ENCODE assay signal across 13 cellular contexts in genomic region chr9:137456061-137456863, GRCh38. TPM values are rescaled to one million over a fixed set of nuclear protein-coding genes. Genes with fewer than 3 reads are reported as not detected.
DNase-seq lines count a peak whose midpoint lies in the region; TF ChIP-seq lines count a peak whose summit lies in the region.
"Had no signal": no experiment of that assay in that cellular context is flagged by ENCODE, and none has a peak within 500 bp of the region (broad histone marks: within the 10 kb centered on the region; RNA-seq: fewer than 3 reads in every experiment).

No MANE protein-coding gene starts in this region.

- H3K27ac Mint-ChIP-seq in dendritic cell treated with granulocyte-macrophage colony-stimulating factor and Interleukin-4, amounts not matched to agents 40 ng/mL and 50 ng/mL, for 4 days: peak overlapping the region; percentile 45
- H3K27ac Mint-ChIP-seq in endodermal cell: no peak overlapping the region
- H3K27ac Mint-ChIP-seq: WTC11 had no signal

- no peak overlapping the region for H2AK5ac ChIP-seq in neuronal stem cell (ENCODE audit: low read depth, low read length)

- H3K36me3 ChIP-seq in HEK293 (ENCODE audit: control insufficient read depth in 2 of 2, insufficient read depth in 1 of 2, low read length in 2 of 2) (peaks cover 0 to 54% of the 10 kb centered on the region in 2 experiments; a peak in 1 of 3 replicates), neuronal stem cell (replicated peaks in 1 of 2; ENCODE audit: control insufficient read depth in 2 of 2, insufficient read depth in 2 of 2, low read length in 2 of 2) (peaks cover 26 to 53% of the 10 kb centered on the region in 2 donors), endodermal cell (ENCODE audit: control insufficient read depth, insufficient read depth, low read length) (peaks cover 19% of the 10 kb centered on the region), BE2C (peaks cover 50% of the 10 kb centered on the region)
- peaks cover 11% of the 10 kb centered on the region for H3K36me3 ChIP-seq in effector memory CD4-positive, alpha-beta T cell (ENCODE audit: control insufficient read depth, insufficient read depth, low read length)
- H3K36me3 ChIP-seq: colonic mucosa had no signal

- H2BK5ac ChIP-seq in neuronal stem cell (ENCODE audit: low read length): peak overlapping the region; percentile 75

- H3K23ac ChIP-seq in neuronal stem cell (ENCODE audit: low read depth, low read length, poor library complexity): peak overlapping the region; percentile 73

- intact Hi-C loops in dendritic cell treated with granulocyte-macrophage colony-stimulating factor and Interleukin-4, amounts not matched to agents 40 ng/mL and 50 ng/mL, for 4 days (cut with micrococcal nuclease): no loop called here

- no peak overlapping the region for H4K91ac ChIP-seq in neuronal stem cell (ENCODE audit: low read depth, low read length, poor library complexity)

- H4K8ac ChIP-seq in neuronal stem cell (ENCODE audit: low read depth, low read length): no peak overlapping the region

- POLR2A ChIA-PET in HEK293 (lab: Yijun Ruan, JAX): interaction anchor here (1.2 kb wide), 1 partner anchor 215 kb away, joined by 4 read pairs; the partner anchor contains the start of gene TUBB4B

- no peak overlapping the region for H3K4ac ChIP-seq in neuronal stem cell (ENCODE audit: low read length)

- H3K4me1 ChIP-seq in HEK293 (ENCODE audit: control insufficient read depth, insufficient read depth, low read length) (peaks cover 6% of the 10 kb centered on the region), neuronal stem cell (ENCODE audit: control insufficient read depth in 2 of 2, insufficient read depth in 1 of 2, low read depth in 1 of 2, low read length in 2 of 2) (peaks cover 11 to 26% of the 10 kb centered on the region in 2 donors), endodermal cell (ENCODE audit: control insufficient read depth, insufficient read depth, low read length) (peaks cover 4% of the 10 kb centered on the region), BE2C (peaks cover 37% of the 10 kb centered on the region)
- peaks cover 60% of the 10 kb centered on the region for H3K4me1 ChIP-seq in effector memory CD4-positive, alpha-beta T cell (ENCODE audit: control insufficient read depth, insufficient read depth, low read length, poor library complexity, severe bottlenecking)

- peaks cover 2% of the 10 kb centered on the region for H3K27me3 Mint-ChIP-seq in dendritic cell treated with granulocyte-macrophage colony-stimulating factor and Interleukin-4, amounts not matched to agents 40 ng/mL and 50 ng/mL, for 4 days
- H3K27me3 Mint-ChIP-seq in endodermal cell (ENCODE audit: insufficient read depth): peaks cover 12% of the 10 kb centered on the region
- H3K27me3 Mint-ChIP-seq: stimulated activated naive CD8-positive, alpha-beta T cell treated with anti-CD3 and anti-CD28 coated beads, Interleukin-15, amount 100 ng/mL, for 72 hours had no signal

- H3K36me3 Mint-ChIP-seq in dendritic cell treated with granulocyte-macrophage colony-stimulating factor and Interleukin-4, amounts not matched to agents 40 ng/mL and 50 ng/mL, for 4 days (ENCODE audit: low read depth): peaks cover 55% of the 10 kb centered on the region
- H3K36me3 Mint-ChIP-seq in endodermal cell (ENCODE audit: low read depth): peaks cover 14% of the 10 kb centered on the region

- no peak overlapping the region for H3K14ac ChIP-seq in neuronal stem cell (ENCODE audit: low read length)

- CTCF ChIA-PET in HEK293 (lab: Yijun Ruan, JAX): interaction anchor here (0.6 to 1.8 kb wide), 5 partner anchors 11 to 508 kb away, joined by 3 to 14 read pairs (median 4); partner anchors contain the start of gene EXD3

- no peak overlapping the region for H3K18ac ChIP-seq in neuronal stem cell (ENCODE audit: low read length)

- no peak for TF ChIP-seq CTCF in HEK293 (tag by site-specific recombination; IDR thresholded peaks at IDR 0.05)
- TF ChIP-seq CTCF in endodermal cell (conservative IDR thresholded peaks at IDR 0.05): no peak
- TF ChIP-seq CTCF in BE2C (IDR thresholded peaks at IDR 0.05; ENCODE audit: low read depth, low read length): no peak

- no peak overlapping the region for H2BK15ac ChIP-seq in neuronal stem cell (ENCODE audit: low read length)

- H2BK120ac ChIP-seq in neuronal stem cell (ENCODE audit: low read depth, low read length): no peak overlapping the region

- DNase-seq in Ammon's horn (ENCODE audit: low spot score) (peak; percentile 5), neuronal stem cell (ENCODE audit: low spot score) (no peak), endodermal cell (no peak), BE2C (no peak), NCI-H748 (lab: John Stamatoyannopoulos, UW; ENCODE audit: unreplicated experiment) (no peak)
- no peak for DNase-seq in effector memory CD4-positive, alpha-beta T cell
- DNase-seq: colonic mucosa, OCI-M1 had no signal

- H3K27me3 ChIP-seq in neuronal stem cell (ENCODE audit: control insufficient read depth in 3 of 3, insufficient read depth in 3 of 3, low read depth in 1 of 3, low read length in 3 of 3) (no peaks in the 10 kb centered on the region), endodermal cell (ENCODE audit: control insufficient read depth, insufficient read depth, low read length, poor library complexity, severe bottlenecking) (no peaks in the 10 kb centered on the region), BE2C (no peaks in the 10 kb centered on the region)
- H3K27me3 ChIP-seq in effector memory CD4-positive, alpha-beta T cell (replicated peaks; ENCODE audit: control insufficient read depth, insufficient read depth, low read length, poor library complexity, severe bottlenecking): no peaks in the 10 kb centered on the region
- H3K27me3 ChIP-seq: colonic mucosa, right atrium auricular region had no signal

- no peak overlapping the region for H3K9ac ChIP-seq in neuronal stem cell (ENCODE audit: low read depth, low read length, poor library complexity)
- no peak overlapping the region for H3K9ac ChIP-seq in endodermal cell (ENCODE audit: extremely low read depth, low read length, poor library complexity, severe bottlenecking)

- H3K9me3 ChIP-seq in HEK293 (ENCODE audit: control insufficient read depth, insufficient read depth, low read depth, low read length) (no peaks in the 10 kb centered on the region), neuronal stem cell (replicated peaks in 1 of 2; ENCODE audit: control insufficient read depth in 2 of 2, insufficient read depth in 1 of 2, low read depth in 1 of 2, low read length in 2 of 2) (no peaks in the 10 kb centered on the region), endodermal cell (ENCODE audit: control insufficient read depth, low read length) (no peaks in the 10 kb centered on the region), BE2C (no peaks in the 10 kb centered on the region)
- no peaks in the 10 kb centered on the region for H3K9me3 ChIP-seq in effector memory CD4-positive, alpha-beta T cell (ENCODE audit: control insufficient read depth, low read length)
- H3K9me3 ChIP-seq: colonic mucosa, right atrium auricular region had no signal

- no peak overlapping the region for H2BK12ac ChIP-seq in neuronal stem cell (ENCODE audit: low read length)

- H3K27ac ChIP-seq in HEK293 (ENCODE audit: extremely low read depth, low read depth, low read length) (peak overlapping the region; percentile 2; the same call in 1 of the 2 replicates), neuronal stem cell (replicated peaks; ENCODE audit: low read length) (no peak overlapping the region), endodermal cell (ENCODE audit: low read depth, low read length) (no peak overlapping the region)
- H3K27ac ChIP-seq in effector memory CD4-positive, alpha-beta T cell (ENCODE audit: insufficient read depth, low read length, poor library complexity, severe bottlenecking): no peak overlapping the region
- H3K27ac ChIP-seq: colonic mucosa, right atrium auricular region had no signal

- H3K4me3 Mint-ChIP-seq in dendritic cell treated with granulocyte-macrophage colony-stimulating factor and Interleukin-4, amounts not matched to agents 40 ng/mL and 50 ng/mL, for 4 days: no peak overlapping the region
- H3K4me3 Mint-ChIP-seq in endodermal cell: no peak overlapping the region
- H3K4me3 Mint-ChIP-seq: WTC11 had no signal

- no peak overlapping the region for H2AFZ ChIP-seq in neuronal stem cell (ENCODE audit: low read length)

- H3K4me3 ChIP-seq in HEK293 (ENCODE audit: low read depth, low read length) (no peak overlapping the region), neuronal stem cell (ENCODE audit: low read length in 2 of 2) (no peak overlapping the region), endodermal cell (ENCODE audit: low read length) (no peak overlapping the region), BE2C (ENCODE audit: low read depth, low read length) (no peak overlapping the region)
- H3K4me3 ChIP-seq in effector memory CD4-positive, alpha-beta T cell (ENCODE audit: insufficient read depth, low read depth, low read length, poor library complexity, severe bottlenecking): no peak overlapping the region
- H3K4me3 ChIP-seq: colonic mucosa, right atrium auricular region had no signal

- H3K79me1 ChIP-seq in neuronal stem cell (ENCODE audit: low read depth, low read length): peaks cover 28% of the 10 kb centered on the region

- WGBS in neuronal stem cell (ENCODE audit: extremely low coverage in 2 of 2, insufficient read length in 2 of 2, insufficient replicate concordance in 1 of 2), 2 donors: no CpG with 5 or more reads among the region's 12 CpGs
- 91 to 96% methylated on average over 12 of the region's 12 CpGs for WGBS in endodermal cell (ENCODE audit: insufficient coverage in 1 of 2, insufficient read length in 1 of 2), 2 experiments

- H3K4me2 ChIP-seq in neuronal stem cell (ENCODE audit: insufficient read depth, low read length, poor library complexity, severe bottlenecking): no peak overlapping the region

- H3K9me3 Mint-ChIP-seq in dendritic cell treated with granulocyte-macrophage colony-stimulating factor and Interleukin-4, amounts not matched to agents 40 ng/mL and 50 ng/mL, for 4 days: no peaks in the 10 kb centered on the region
- no peaks in the 10 kb centered on the region for H3K9me3 Mint-ChIP-seq in endodermal cell
- H3K9me3 Mint-ChIP-seq: stimulated activated naive CD8-positive, alpha-beta T cell treated with anti-CD3 and anti-CD28 coated beads, Interleukin-15, amount 100 ng/mL, for 72 hours; WTC11 had no signal

- H3K4me1 Mint-ChIP-seq in dendritic cell treated with granulocyte-macrophage colony-stimulating factor and Interleukin-4, amounts not matched to agents 40 ng/mL and 50 ng/mL, for 4 days (ENCODE audit: low read depth): peaks cover 76% of the 10 kb centered on the region
- H3K4me1 Mint-ChIP-seq in endodermal cell: peaks cover 1% of the 10 kb centered on the region

RNA-seq across cellular contexts. Expression of gene NSMF, which starts 2.9 kb away (rescaled TPM):
- polyA plus RNA-seq in neuronal stem cell (2013, experiment 1 of 2): 46.8 TPM
- 45.0 TPM for polyA plus RNA-seq in neuronal stem cell (2013, experiment 2 of 2)
- total RNA-seq in endodermal cell: 10 to 100 TPM; 58.9 to 66.0 TPM
- 83.1 TPM for polyA plus RNA-seq in endodermal cell (2013, experiment 1 of 2)
- 72.7 TPM for polyA plus RNA-seq in endodermal cell (2013, experiment 2 of 2)
- polyA plus RNA-seq in BE2C (2012; ENCODE audit: insufficient read depth, insufficient read length, low read depth): 457 TPM

RNA-seq across cellular contexts. Expression of gene ENTPD8, which starts 15.1 kb away (rescaled TPM):
- polyA plus RNA-seq in neuronal stem cell (2013, experiment 1 of 2): 0.03 TPM
- 0.04 TPM for polyA plus RNA-seq in neuronal stem cell (2013, experiment 2 of 2)
- total RNA-seq in endodermal cell: under 1 TPM; 0.33 to 0.75 TPM
- 0.25 TPM for polyA plus RNA-seq in endodermal cell (2013, experiment 1 of 2)
- 0.17 TPM for polyA plus RNA-seq in endodermal cell (2013, experiment 2 of 2)
- 0.20 TPM for polyA plus RNA-seq in BE2C (2012; ENCODE audit: insufficient read depth, insufficient read length, low read depth)
- total RNA-seq: right atrium auricular region had no signal

RNA-seq across cellular contexts. Expression of gene NOXA1, which starts 33.1 kb away (rescaled TPM):
- polyA plus RNA-seq in neuronal stem cell (2013, experiment 1 of 2): 0.61 TPM
- 0.64 TPM for polyA plus RNA-seq in neuronal stem cell (2013, experiment 2 of 2)
- total RNA-seq in endodermal cell: 1 to 10 TPM; 5.0 to 5.9 TPM
- 1.9 TPM for polyA plus RNA-seq in endodermal cell (2013, experiment 1 of 2)
- polyA plus RNA-seq in endodermal cell (2013, experiment 2 of 2): 1.2 TPM
- not detected for polyA plus RNA-seq in BE2C (2012; ENCODE audit: insufficient read depth, insufficient read length, low read depth)

RNA-seq across cellular contexts. Expression of gene EXD3, which starts 33.3 kb away (rescaled TPM):
- polyA plus RNA-seq in neuronal stem cell (2013, experiment 1 of 2): 21.1 TPM
- 19.9 TPM for polyA plus RNA-seq in neuronal stem cell (2013, experiment 2 of 2)
- total RNA-seq in endodermal cell: 10 to 100 TPM; 15.5 to 31.0 TPM
- 25.5 TPM for polyA plus RNA-seq in endodermal cell (2013, experiment 1 of 2)
- polyA plus RNA-seq in endodermal cell (2013, experiment 2 of 2): 25.1 TPM
- polyA plus RNA-seq in BE2C (2012; ENCODE audit: insufficient read depth, insufficient read length, low read depth): 22.0 TPM
